In genomic region chr12:18246057-18246456, GRCh38 we compare ENCODE assay signal across 18 cellular contexts. TPM values are rescaled to one million over a fixed set of nuclear protein-coding genes. Genes with fewer than 3 reads are reported as not detected.
A peak's percentile ranks its signal among the peaks of the same experiment; 100 is the strongest.
DNase-seq lines count a peak whose midpoint lies in the region; ATAC-seq and TF ChIP-seq lines count a peak whose summit lies in the region.
"Had no signal": no experiment of that assay in that cellular context is flagged by ENCODE, and none has a peak within 500 bp of the region (broad histone marks: within the 10 kb centered on the region; RNA-seq: fewer than 3 reads in every experiment).

No MANE protein-coding gene starts in this region.

- no peaks in the 10 kb centered on the region for H3K27me3 ChIP-seq in endodermal cell (ENCODE audit: control insufficient read depth, insufficient read depth, low read length, poor library complexity, severe bottlenecking)
- H3K27me3 ChIP-seq: dorsolateral prefrontal cortex, Peyer's patch had no signal

- 83% methylated on average over 1 of the region's 1 CpG; no CpG with 5 or more reads in 1 of the 2 experiments for WGBS in endodermal cell (ENCODE audit: insufficient coverage in 1 of 2, insufficient read length in 1 of 2), 2 experiments

- no peaks in the 10 kb centered on the region for H3K36me3 Mint-ChIP-seq in endodermal cell (ENCODE audit: low read depth)
- H3K36me3 Mint-ChIP-seq in neural crest cell (ENCODE audit: low read depth): no peaks in the 10 kb centered on the region
- H3K36me3 Mint-ChIP-seq: CD4-positive, CD25-positive, alpha-beta regulatory T cell; natural killer cell had no signal

- intact Hi-C loops in posterior vena cava (cut with DNase I): no loop called here

- H3K4me3 Mint-ChIP-seq in endodermal cell (no peak overlapping the region), neural crest cell (no peak overlapping the region)
- H3K4me3 Mint-ChIP-seq: CD4-positive, CD25-positive, alpha-beta regulatory T cell; natural killer cell had no signal

- H3K27ac Mint-ChIP-seq in endodermal cell (no peak overlapping the region), neural crest cell (ENCODE audit: unreplicated experiment) (no peak overlapping the region)
- H3K27ac Mint-ChIP-seq: CD4-positive, CD25-positive, alpha-beta regulatory T cell; natural killer cell had no signal

- no peaks in the 10 kb centered on the region for H3K36me3 ChIP-seq in endodermal cell (ENCODE audit: control insufficient read depth, insufficient read depth, low read length)
- H3K36me3 ChIP-seq: lower lobe of right lung, Peyer's patch had no signal

- no peak overlapping the region for H3K9ac ChIP-seq in endodermal cell (ENCODE audit: extremely low read depth, low read length, poor library complexity, severe bottlenecking)

- H3K27me3 Mint-ChIP-seq in endodermal cell (ENCODE audit: insufficient read depth) (no peaks in the 10 kb centered on the region), neural crest cell (ENCODE audit: low read depth) (no peaks in the 10 kb centered on the region)

- peaks cover 22% of the 10 kb centered on the region for H3K4me1 Mint-ChIP-seq in endodermal cell
- H3K4me1 Mint-ChIP-seq in neural crest cell: no peaks in the 10 kb centered on the region
- H3K4me1 Mint-ChIP-seq: CD4-positive, CD25-positive, alpha-beta regulatory T cell; natural killer cell had no signal

- TF ChIP-seq CTCF in C4-2B (conservative IDR thresholded peaks at IDR 0.05): peak; percentile 39
- peak; percentile 18; the same call in 1 of the 2 replicates for TF ChIP-seq CTCF in LNCaP clone FGC (IDR thresholded peaks at IDR 0.05; ENCODE audit: control insufficient read depth, extremely low read depth, insufficient read depth)
- peak; percentile 82 for TF ChIP-seq CTCF in endodermal cell (conservative IDR thresholded peaks at IDR 0.05)
- peak; percentile 38 for TF ChIP-seq CTCF in neural crest cell (conservative IDR thresholded peaks at IDR 0.05)

- H3K9me3 ChIP-seq in endodermal cell (ENCODE audit: control insufficient read depth, low read length): no peaks in the 10 kb centered on the region
- H3K9me3 ChIP-seq: lower lobe of right lung, Peyer's patch had no signal

- peaks cover 4% of the 10 kb centered on the region for H3K4me1 ChIP-seq in endodermal cell (ENCODE audit: control insufficient read depth, insufficient read depth, low read length)
- H3K4me1 ChIP-seq: lower lobe of right lung, Peyer's patch had no signal

- DNase-seq in LNCaP clone FGC (ENCODE audit: low read depth) (no peak), endodermal cell (no peak), neural crest cell (ENCODE audit: low read depth, low spot score) (no peak), amygdala (lab: John Stamatoyannopoulos, UW) (no peak), posterior vena cava (ENCODE audit: low spot score) (no peak)
- DNase-seq: activated CD4-positive, CD25-positive, alpha-beta regulatory T cell; anterior cingulate cortex; CD4-positive, CD25-positive, alpha-beta regulatory T cell; dorsolateral prefrontal cortex; foreskin melanocyte; lower lobe of right lung; natural killer cell; NCI-H1930; NCI-H524 treated with DMSO at 0.1 percent for 48 hours; Peyer's patch; T-helper 1 cell had no signal

- H3K4me3 ChIP-seq in LNCaP clone FGC (ENCODE audit: low read depth, low read length): no peak overlapping the region
- no peak overlapping the region for H3K4me3 ChIP-seq in endodermal cell (ENCODE audit: low read length)
- H3K4me3 ChIP-seq: dorsolateral prefrontal cortex, lower lobe of right lung, Peyer's patch had no signal

- H3K9me3 Mint-ChIP-seq in endodermal cell (no peaks in the 10 kb centered on the region), neural crest cell (no peaks in the 10 kb centered on the region)

- no peak for ATAC-seq in HG02970 (IDR thresholded peaks at IDR 0.05; ENCODE audit: low FRiP score, unreplicated experiment)
- ATAC-seq: lower lobe of right lung, natural killer cell had no signal

- H3K27ac ChIP-seq in C4-2B: no peak overlapping the region
- H3K27ac ChIP-seq in endodermal cell (ENCODE audit: low read depth, low read length): no peak overlapping the region
- H3K27ac ChIP-seq: dorsolateral prefrontal cortex, lower lobe of right lung, Peyer's patch had no signal

RNA-seq across cellular contexts. Expression of gene PIK3C2G, which starts 15.3 kb away (rescaled TPM):
- total RNA-seq in endodermal cell: not detected
- not detected for polyA plus RNA-seq in endodermal cell (2013, experiment 1 of 2)
- not detected for polyA plus RNA-seq in endodermal cell (2013, experiment 2 of 2)
- total RNA-seq in neural crest cell: not detected in 2 replicates
- under 1 TPM; 0.09 to 0.10 TPM for total RNA-seq in posterior vena cava
- total RNA-seq: CD4-positive, CD25-positive, alpha-beta regulatory T cell; natural killer cell had no signal
- polyA plus RNA-seq: CD4-positive, CD25-positive, alpha-beta regulatory T cell had no signal

Comparison
In these comparisons a context has a peak if more than half of its experiments do, and no peak if none do; other contexts are left out.
1. CTCF ChIP-seq: peak in every context shown above with its lines; median percentile 82 in endodermal cell; 39 in C4-2B; 38 in neural crest cell; 18 in LNCaP clone FGC.